In genomic region chr17:34255381-34255732, GRCh38 we compare ENCODE assay signal across 12 cellular contexts. TPM values are rescaled to one million over a fixed set of nuclear protein-coding genes. Genes with fewer than 3 reads are reported as not detected.
A peak's percentile ranks its signal among the peaks of the same experiment; 100 is the strongest.
DNase-seq lines count a peak whose midpoint lies in the region; ATAC-seq, FAIRE-seq and TF ChIP-seq lines count a peak whose summit lies in the region.
"Had no signal": no experiment of that assay in that cellular context is flagged by ENCODE, and none has a peak within 500 bp of the region (broad histone marks: within the 10 kb centered on the region; RNA-seq: fewer than 3 reads in every experiment).

No MANE protein-coding gene starts in this region.

- TF ChIP-seq CTCF in HEK293 (tag by site-specific recombination; IDR thresholded peaks at IDR 0.05) (no peak), brain (conservative IDR thresholded peaks at IDR 0.05) (no peak), kidney (IDR thresholded peaks at IDR 0.05; ENCODE audit: borderline replicate concordance, extremely low read depth, insufficient read depth) (no peak), smooth muscle cell (IDR thresholded peaks at IDR 0.05; ENCODE audit: borderline replicate concordance, insufficient read depth, poor library complexity, severe bottlenecking) (no peak), GM10266 (IDR thresholded peaks at IDR 0.05; ENCODE audit: control insufficient read depth, insufficient read depth, low read depth, missing control alignments) (no peak)

- no peaks in the 10 kb centered on the region for H4K20me1 ChIP-seq in smooth muscle cell (ENCODE audit: low read depth)

- DNase-seq in kidney = no peak
- no peak for DNase-seq in smooth muscle cell (lab: John Stamatoyannopoulos, UW; ENCODE audit: unreplicated experiment)
- DNase-seq in frontal cortex (ENCODE audit: low spot score in 2 of 2) = no peak
- DNase-seq in NCI-H187 treated with DMSO at 0.1 percent for 48 hours (lab: John Stamatoyannopoulos, UW) = no peak
- DNase-seq in GM10266 (ENCODE audit: extremely low spot score) = no peak
- DNase-seq in activated naive CD8-positive, alpha-beta T cell treated with anti-CD3 and anti-CD28 coated beads, Interleukin-2, amount 50 U/mL, for 24 hours = no peak
- DNase-seq: activated T-cell treated with anti-CD3 and anti-CD28 coated beads, Interleukin-2, amount 50 U/mL, for 24 hours; DND-41; NCI-H1105 had no signal

- peak overlapping the region; percentile 77 for H2AFZ ChIP-seq in smooth muscle cell (ENCODE audit: low read depth)

- peak overlapping the region; percentile 79 to 89 (median 82) for H3K4me3 Mint-ChIP-seq in brain
- no peak overlapping the region for H3K4me3 Mint-ChIP-seq in activated naive CD8-positive, alpha-beta T cell treated with anti-CD3 and anti-CD28 coated beads, Interleukin-2, amount 50 U/mL, for 24 hours
- H3K4me3 Mint-ChIP-seq: activated T-cell treated with anti-CD3 and anti-CD28 coated beads, Interleukin-2, amount 50 U/mL, for 24 hours had no signal

- intact Hi-C loops in kidney (cut with DNase I) = loop anchor here (10.0 kb wide), 1 partner anchor 59 kb away; the partner anchor contains the start of gene CCL8

- POLR2A ChIA-PET in HEK293 (lab: Yijun Ruan, JAX) = interaction anchor here (1.0 kb wide), 1 partner anchor 16 kb away, joined by 4 read pairs; no protein-coding TSS in a partner anchor

- CTCF ChIA-PET in HEK293 (lab: Yijun Ruan, JAX) = interaction anchor here (0.8 to 3.4 kb wide), 5 partner anchors 15 to 106 kb away, joined by 3 to 22 read pairs (median 7); no protein-coding TSS in a partner anchor

- H3K36me3 Mint-ChIP-seq in brain = no peaks in the 10 kb centered on the region
- no peaks in the 10 kb centered on the region for H3K36me3 Mint-ChIP-seq in activated naive CD8-positive, alpha-beta T cell treated with anti-CD3 and anti-CD28 coated beads, Interleukin-2, amount 50 U/mL, for 24 hours (ENCODE audit: low read depth)

- no peak for FAIRE-seq in kidney (lab: Jason Lieb, UNC)
- FAIRE-seq in frontal cortex (lab: Jason Lieb, UNC) = no peak

- H3K79me2 ChIP-seq in smooth muscle cell (ENCODE audit: low read depth) = no peaks in the 10 kb centered on the region

- H3K4me3 ChIP-seq in HEK293 (ENCODE audit: low read depth, low read length) = peak overlapping the region; percentile 33
- H3K4me3 ChIP-seq in kidney (ENCODE audit: low read length in 2 of 2) = peak overlapping the region; percentile 57 to 69
- H3K4me3 ChIP-seq in smooth muscle cell = peak overlapping the region; percentile 41

- H3K27ac Mint-ChIP-seq in brain = peak overlapping the region; percentile 83 to 94 (median 90)
- no peak overlapping the region for H3K27ac Mint-ChIP-seq in activated naive CD8-positive, alpha-beta T cell treated with anti-CD3 and anti-CD28 coated beads, Interleukin-2, amount 50 U/mL, for 24 hours
- H3K27ac Mint-ChIP-seq: activated T-cell treated with anti-CD3 and anti-CD28 coated beads, Interleukin-2, amount 50 U/mL, for 24 hours had no signal

- ATAC-seq in activated naive CD8-positive, alpha-beta T cell treated with anti-CD3 and anti-CD28 coated beads, Interleukin-2, amount 50 U/mL, for 24 hours = no peak

- H3K27me3 Mint-ChIP-seq in brain = peaks cover 5% of the 10 kb centered on the region
- H3K27me3 Mint-ChIP-seq in activated naive CD8-positive, alpha-beta T cell treated with anti-CD3 and anti-CD28 coated beads, Interleukin-2, amount 50 U/mL, for 24 hours = peaks cover 41% of the 10 kb centered on the region

- H3K27ac ChIP-seq in HEK293 (ENCODE audit: extremely low read depth, low read depth, low read length) (peak overlapping the region; percentile 8; the same call in 1 of the 2 replicates), kidney (ENCODE audit: low read depth in 2 of 2, low read length in 2 of 2) (peak overlapping the region; percentile 66 to 86), smooth muscle cell (ENCODE audit: low read depth) (peak overlapping the region; percentile 95)

- 30% methylated on average over 5 of the region's 5 CpGs for WGBS in smooth muscle cell (ENCODE audit: low lambda C conversion rate)

- H3K36me3 ChIP-seq in HEK293 (ENCODE audit: control insufficient read depth in 2 of 2, insufficient read depth in 1 of 2, low read length in 2 of 2) (no peaks in the 10 kb centered on the region), kidney (ENCODE audit: control insufficient read depth in 1 of 2, insufficient read depth in 2 of 2, low read length in 2 of 2) (no peaks in the 10 kb centered on the region), smooth muscle cell (ENCODE audit: low read depth) (no peaks in the 10 kb centered on the region)

- H3F3A ChIP-seq in smooth muscle cell (ENCODE audit: low read depth) = peaks cover 18% of the 10 kb centered on the region

- peak overlapping the region; percentile 83 for H3K4me2 ChIP-seq in smooth muscle cell

- peaks cover 49% of the 10 kb centered on the region for H3K4me1 Mint-ChIP-seq in brain
- peaks cover 9% of the 10 kb centered on the region for H3K4me1 Mint-ChIP-seq in activated naive CD8-positive, alpha-beta T cell treated with anti-CD3 and anti-CD28 coated beads, Interleukin-2, amount 50 U/mL, for 24 hours

- H3K9ac ChIP-seq in kidney (ENCODE audit: low read length in 2 of 2) = peak overlapping the region; percentile 50 to 74
- no peak overlapping the region for H3K9ac ChIP-seq in smooth muscle cell (ENCODE audit: low read depth)

- no peaks in the 10 kb centered on the region for H3K9me3 ChIP-seq in HEK293 (ENCODE audit: control insufficient read depth, insufficient read depth, low read depth, low read length)
- H3K9me3 ChIP-seq in kidney (ENCODE audit: control insufficient read depth in 1 of 2, low read length in 2 of 2) = no peaks in the 10 kb centered on the region
- no peaks in the 10 kb centered on the region for H3K9me3 ChIP-seq in smooth muscle cell (replicated peaks; ENCODE audit: low read depth)

- H3K4me1 ChIP-seq in HEK293 (ENCODE audit: control insufficient read depth, insufficient read depth, low read length) (peaks cover 12% of the 10 kb centered on the region), kidney (ENCODE audit: control insufficient read depth in 1 of 2, insufficient read depth in 1 of 2, low read depth in 1 of 2, low read length in 2 of 2) (peaks cover 21 to 25% of the 10 kb centered on the region in 2 donors), smooth muscle cell (ENCODE audit: low read depth) (peaks cover 24% of the 10 kb centered on the region)

- H3K27me3 ChIP-seq in smooth muscle cell (ENCODE audit: low read depth) = no peaks in the 10 kb centered on the region

- H3K9me3 Mint-ChIP-seq in brain = peaks cover 0 to 2% (median 0%) of the 10 kb centered on the region in 5 experiments
- no peaks in the 10 kb centered on the region for H3K9me3 Mint-ChIP-seq in activated naive CD8-positive, alpha-beta T cell treated with anti-CD3 and anti-CD28 coated beads, Interleukin-2, amount 50 U/mL, for 24 hours
- H3K9me3 Mint-ChIP-seq: activated T-cell treated with anti-CD3 and anti-CD28 coated beads, Interleukin-2, amount 50 U/mL, for 24 hours had no signal

TF ChIP-seq in HEK293, 187 proteins besides CTCF, POLR2A, EP300 and RAD21:
- TF ChIP-seq, protein P1, sequence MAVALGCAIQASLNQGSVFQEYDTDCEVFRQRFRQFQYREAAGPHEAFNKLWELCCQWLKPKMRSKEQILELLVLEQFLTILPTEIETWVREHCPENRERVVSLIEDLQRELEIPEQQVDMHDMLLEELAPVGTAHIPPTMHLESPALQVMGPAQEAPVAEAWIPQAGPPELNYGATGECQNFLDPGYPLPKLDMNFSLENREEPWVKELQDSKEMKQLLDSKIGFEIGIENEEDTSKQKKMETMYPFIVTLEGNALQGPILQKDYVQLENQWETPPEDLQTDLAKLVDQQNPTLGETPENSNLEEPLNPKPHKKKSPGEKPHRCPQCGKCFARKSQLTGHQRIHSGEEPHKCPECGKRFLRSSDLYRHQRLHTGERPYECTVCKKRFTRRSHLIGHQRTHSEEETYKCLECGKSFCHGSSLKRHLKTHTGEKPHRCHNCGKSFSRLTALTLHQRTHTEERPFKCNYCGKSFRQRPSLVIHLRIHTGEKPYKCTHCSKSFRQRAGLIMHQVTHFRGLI (tag by site-specific recombination; IDR thresholded peaks at IDR 0.05) = peak; percentile 71; the same call in 1 of the 2 replicates
- no peak for TF ChIP-seq ZXDB (tag by site-specific recombination; IDR thresholded peaks at IDR 0.05)

RNA-seq across cellular contexts. Expression of gene CCL2, which starts 0.3 kb away (rescaled TPM):
- polyA plus RNA-seq in brain (ENCODE audit: insufficient read depth, low read depth, low replicate concordance) (2.3 TPM), kidney (ENCODE audit: insufficient read depth, low read depth, low replicate concordance) (53.5 TPM), smooth muscle cell (36.5 and 38.9 TPM in 2 replicates)
- total RNA-seq in kidney (49.9 TPM), smooth muscle cell (15.6 and 33.2 TPM in 2 replicates), frontal cortex (1.2 TPM)

RNA-seq across cellular contexts. Expression of gene CCL7, which starts 14.7 kb away (rescaled TPM):
- polyA plus RNA-seq in brain (ENCODE audit: insufficient read depth, low read depth, low replicate concordance) (not detected), kidney (ENCODE audit: insufficient read depth, low read depth, low replicate concordance) (not detected), smooth muscle cell (0.27 and 0.74 TPM in 2 replicates)
- total RNA-seq in kidney (not detected), smooth muscle cell (0.31 and 0.36 TPM in 2 replicates), frontal cortex (not detected)
- total RNA-seq: glomerular endothelial cell had no signal

RNA-seq across cellular contexts. Expression of gene CCL11, which starts 30.2 kb away (rescaled TPM):
- not detected for polyA plus RNA-seq in brain (ENCODE audit: insufficient read depth, low read depth, low replicate concordance)
- not detected for total RNA-seq in kidney
- 1.0 TPM for polyA plus RNA-seq in kidney (ENCODE audit: insufficient read depth, low read depth, low replicate concordance)
- total RNA-seq in smooth muscle cell = not detected in 2 replicates
- polyA plus RNA-seq in smooth muscle cell = not detected in 2 replicates
- total RNA-seq in frontal cortex = not detected
- total RNA-seq: glomerular endothelial cell had no signal

Comparison
In these comparisons a context has a peak if more than half of its experiments do, and no peak if none do; other contexts are left out.
1. H3K27ac ChIP-seq: peak in every context shown above with its lines; median percentile 95 in smooth muscle cell; 76 in kidney; 8 in HEK293.